ENCODE assay signal across 18 cellular contexts in genomic region chr3:97612632-97613031, GRCh38.
"Had no signal": no experiment of that assay in that cellular context is flagged by ENCODE, and none has a peak within 500 bp of the region (broad histone marks: within the 10 kb centered on the region; RNA-seq: fewer than 3 reads in every experiment).

No MANE protein-coding gene starts in this region.

- DNase-seq: activated CD4-positive, alpha-beta T cell treated with anti-CD3 and anti-CD28 coated beads, Interleukin-2, amount 10 ng/mL, durations not matched to agents 24 days and 14 days; activated CD8-positive, alpha-beta T cell treated with anti-CD3 and anti-CD28 coated beads for 36 hours; activated naive CD4-positive, alpha-beta T cell treated with anti-CD3 and anti-CD28 coated beads for 36 hours; activated T-cell treated with anti-CD3 and anti-CD28 coated beads, Interleukin-2, amount 50 U/mL, for 24 hours; anterior cingulate cortex; caudate nucleus; effector memory CD8-positive, alpha-beta T cell; esophagus squamous epithelium; immature natural killer cell; kidney glomerular epithelial cell; left ventricle myocardium superior; occipital lobe; posterior cingulate gyrus; sigmoid colon; stimulated activated naive B cell treated with anti-CD40 and anti-IgM and Interleukin-4, amounts not matched to agents 10 μg/mL and 1 μg/mL and 100 μg/mL, for 72 hours; thyroid gland had no signal

- H3K4me3 ChIP-seq: esophagus squamous epithelium, sigmoid colon, thyroid gland had no signal

- H3K4me3 Mint-ChIP-seq: activated CD4-positive, alpha-beta T cell treated with anti-CD3 and anti-CD28 coated beads, Interleukin-2, amount 10 ng/mL, durations not matched to agents 24 days and 14 days; activated CD8-positive, alpha-beta T cell treated with anti-CD3 and anti-CD28 coated beads for 36 hours; activated naive CD4-positive, alpha-beta T cell treated with anti-CD3 and anti-CD28 coated beads for 36 hours; activated T-cell treated with anti-CD3 and anti-CD28 coated beads, Interleukin-2, amount 50 U/mL, for 24 hours; brain; effector memory CD8-positive, alpha-beta T cell; immature natural killer cell; stimulated activated naive B cell treated with anti-CD40 and anti-IgM and Interleukin-4, amounts not matched to agents 10 μg/mL and 1 μg/mL and 100 μg/mL, for 72 hours had no signal

- H3K27ac ChIP-seq: esophagus squamous epithelium, sigmoid colon, thyroid gland had no signal

- H3K36me3 ChIP-seq: esophagus squamous epithelium, sigmoid colon, thyroid gland had no signal

- H3K9me3 Mint-ChIP-seq: activated T-cell treated with anti-CD3 and anti-CD28 coated beads, Interleukin-2, amount 50 U/mL, for 24 hours; activated T-helper 2 cell treated with anti-CD3 and anti-CD28 coated beads, Interferon-gamma antibody, Interleukin-2, Interleukin-4, amounts not matched to agents 10 μg/mL and 5 μg/mL and 100 μg/mL, durations not matched to agents 14 hours and 24 hours and 36 hours had no signal

- H3K4me1 Mint-ChIP-seq: activated CD4-positive, alpha-beta T cell treated with anti-CD3 and anti-CD28 coated beads, Interleukin-2, amount 10 ng/mL, durations not matched to agents 24 days and 14 days; brain; immature natural killer cell; stimulated activated naive B cell treated with anti-CD40 and anti-IgM and Interleukin-4, amounts not matched to agents 10 μg/mL and 1 μg/mL and 100 μg/mL, for 72 hours had no signal

- ATAC-seq: activated CD8-positive, alpha-beta T cell treated with anti-CD3 and anti-CD28 coated beads for 36 hours; effector memory CD8-positive, alpha-beta T cell; left ventricle myocardium superior; stimulated activated naive B cell treated with anti-CD40 and anti-IgM and Interleukin-4, amounts not matched to agents 10 μg/mL and 1 μg/mL and 100 μg/mL, for 72 hours had no signal

- H3K4me1 ChIP-seq: esophagus squamous epithelium, sigmoid colon, thyroid gland had no signal

- H3K27me3 Mint-ChIP-seq: activated CD4-positive, alpha-beta T cell treated with anti-CD3 and anti-CD28 coated beads, Interleukin-2, amount 10 ng/mL, durations not matched to agents 24 days and 14 days; activated CD8-positive, alpha-beta T cell treated with anti-CD3 and anti-CD28 coated beads for 36 hours; effector memory CD8-positive, alpha-beta T cell; stimulated activated naive B cell treated with anti-CD40 and anti-IgM and Interleukin-4, amounts not matched to agents 10 μg/mL and 1 μg/mL and 100 μg/mL, for 72 hours had no signal

- H3K36me3 Mint-ChIP-seq: brain; immature natural killer cell; stimulated activated naive B cell treated with anti-CD40 and anti-IgM and Interleukin-4, amounts not matched to agents 10 μg/mL and 1 μg/mL and 100 μg/mL, for 72 hours had no signal

- H3K27ac Mint-ChIP-seq: activated CD4-positive, alpha-beta T cell treated with anti-CD3 and anti-CD28 coated beads, Interleukin-2, amount 10 ng/mL, durations not matched to agents 24 days and 14 days; activated CD8-positive, alpha-beta T cell treated with anti-CD3 and anti-CD28 coated beads for 36 hours; activated naive CD4-positive, alpha-beta T cell treated with anti-CD3 and anti-CD28 coated beads for 36 hours; activated T-cell treated with anti-CD3 and anti-CD28 coated beads, Interleukin-2, amount 50 U/mL, for 24 hours; activated T-helper 2 cell treated with anti-CD3 and anti-CD28 coated beads, Interferon-gamma antibody, Interleukin-2, Interleukin-4, amounts not matched to agents 10 μg/mL and 5 μg/mL and 100 μg/mL, durations not matched to agents 14 hours and 24 hours and 36 hours; brain; effector memory CD8-positive, alpha-beta T cell; immature natural killer cell; stimulated activated naive B cell treated with anti-CD40 and anti-IgM and Interleukin-4, amounts not matched to agents 10 μg/mL and 1 μg/mL and 100 μg/mL, for 72 hours had no signal

- H3K9me3 ChIP-seq: esophagus squamous epithelium, sigmoid colon, thyroid gland had no signal

- H3K27me3 ChIP-seq: esophagus squamous epithelium, sigmoid colon, thyroid gland had no signal
